25 cellular contexts compared by ENCODE assay signal in genomic region chr2:168694876-168695275, GRCh38.
A peak's percentile ranks its signal among the peaks of the same experiment; 100 is the strongest.
DNase-seq lines count a peak whose midpoint lies in the region; ATAC-seq and TF ChIP-seq lines count a peak whose summit lies in the region.
"Had no signal": no experiment of that assay in that cellular context is flagged by ENCODE, and none has a peak within 500 bp of the region (broad histone marks: within the 10 kb centered on the region; RNA-seq: fewer than 3 reads in every experiment).

No MANE protein-coding gene starts in this region.

- ATAC-seq in left lung = peak; percentile 86
- ATAC-seq in activated CD8-positive, alpha-beta T cell treated with anti-CD3 and anti-CD28 coated beads, Interleukin-2, amount 10 ng/mL, durations not matched to agents 7 days and 5 days = no peak
- ATAC-seq: activated naive CD4-positive, alpha-beta T cell treated with anti-CD3 and anti-CD28 coated beads, Interleukin-2, amount 50 U/mL, for 72 hours; heart right ventricle had no signal

- peak; percentile 18 for DNase-seq in DMS53 treated with DMSO at 0.1 percent for 48 hours (lab: John Stamatoyannopoulos, UW; ENCODE audit: unreplicated experiment)
- DNase-seq in NCI-H187 treated with DMSO at 0.1 percent for 48 hours (lab: John Stamatoyannopoulos, UW) = peak; percentile 51
- peak; percentile 60 for DNase-seq in NCI-H69 (lab: John Stamatoyannopoulos, UW)
- DNase-seq in left lung = no peak
- no peak for DNase-seq in CD14-positive monocyte (ENCODE audit: low spot score)
- no peak for DNase-seq in activated CD8-positive, alpha-beta T cell treated with anti-CD3 and anti-CD28 coated beads, Interleukin-2, amount 10 ng/mL, durations not matched to agents 7 days and 5 days
- DNase-seq in SK-N-SH = no peak
- DNase-seq in GM10266 (ENCODE audit: extremely low spot score) = no peak
- DNase-seq: activated CD4-positive, alpha-beta T cell treated with anti-CD3 and anti-CD28 coated beads, Interleukin-2, amount 10 ng/mL, durations not matched to agents 7 days and 5 days; activated effector memory CD4-positive, alpha-beta T cell treated with Interleukin-2 at 50 U/mL for 16 hours; activated T-cell treated with anti-CD3 and anti-CD28 coated beads, Interleukin-2, amount 50 U/mL, for 1 hour; anterior cingulate cortex; CD4-positive, alpha-beta memory T cell; foreskin melanocyte; heart right ventricle; NCI-H2029; NCI-H774; nephron progenitor cell; SIG-M5; stimulated activated CD4-positive, alpha-beta T cell treated with anti-CD3 and anti-CD28 coated beads, Interleukin-15, amount 100 ng/mL, for 24 hours; stimulated activated CD4-positive, alpha-beta T cell treated with anti-CD3 and anti-CD28 coated beads, Interleukin-4, amount 100 ng/mL, for 4 hours; T1000; trophoblast cell had no signal

- no peaks in the 10 kb centered on the region for H3F3A ChIP-seq in SK-N-SH (replicated peaks; ENCODE audit: insufficient read depth)

- no peak overlapping the region for H3K4me3 Mint-ChIP-seq in CD14-positive monocyte
- H3K4me3 Mint-ChIP-seq in activated CD8-positive, alpha-beta T cell treated with anti-CD3 and anti-CD28 coated beads, Interleukin-2, amount 10 ng/mL, durations not matched to agents 7 days and 5 days = no peak overlapping the region
- H3K4me3 Mint-ChIP-seq: activated CD4-positive, alpha-beta T cell treated with anti-CD3 and anti-CD28 coated beads, Interleukin-2, amount 10 ng/mL, durations not matched to agents 7 days and 5 days; nephron progenitor cell had no signal

- POLR2A ChIA-PET in activated CD8-positive, alpha-beta T cell treated with anti-CD3 and anti-CD28 coated beads, Interleukin-2, amount 10 ng/mL, durations not matched to agents 7 days and 5 days (lab: Charles Lee) = no interaction called here
- POLR2A ChIA-PET in SK-N-SH (lab: Yijun Ruan, JAX) = no interaction called here

- H3K4me2 ChIP-seq in SK-N-SH = no peak overlapping the region

- no peak overlapping the region for H2AFZ ChIP-seq in SK-N-SH (ENCODE audit: low read depth)

- TF ChIP-seq CTCF in left lung (IDR thresholded peaks at IDR 0.05) (no peak), CD14-positive monocyte (IDR thresholded peaks at IDR 0.05) (no peak), SK-N-SH (IDR thresholded peaks at IDR 0.05) (no peak), GM10266 (IDR thresholded peaks at IDR 0.05; ENCODE audit: control insufficient read depth, insufficient read depth, low read depth, missing control alignments) (no peak)

- no peak overlapping the region for H3K27ac Mint-ChIP-seq in CD14-positive monocyte
- H3K27ac Mint-ChIP-seq in activated CD8-positive, alpha-beta T cell treated with anti-CD3 and anti-CD28 coated beads, Interleukin-2, amount 10 ng/mL, durations not matched to agents 7 days and 5 days = no peak overlapping the region
- H3K27ac Mint-ChIP-seq: activated CD4-positive, alpha-beta T cell treated with anti-CD3 and anti-CD28 coated beads, Interleukin-2, amount 10 ng/mL, durations not matched to agents 7 days and 5 days; activated naive CD4-positive, alpha-beta T cell treated with anti-CD3 and anti-CD28 coated beads, Interleukin-2, amount 50 U/mL, for 72 hours; CD4-positive, alpha-beta memory T cell; nephron progenitor cell had no signal

- intact Hi-C loops in left lung (cut with DNase I) = no loop called here
- intact Hi-C loops in CD14-positive monocyte (cut with micrococcal nuclease) = no loop called here

- H3K27ac ChIP-seq in left lung (no peak overlapping the region), SK-N-SH (ENCODE audit: low read depth in 2 of 2, low read length in 1 of 2) (no peak overlapping the region)
- H3K27ac ChIP-seq: breast epithelium, heart right ventricle had no signal

- no peaks in the 10 kb centered on the region for H3K79me2 ChIP-seq in SK-N-SH (ENCODE audit: insufficient read depth)

- CTCF ChIA-PET in activated CD8-positive, alpha-beta T cell treated with anti-CD3 and anti-CD28 coated beads, Interleukin-2, amount 10 ng/mL, durations not matched to agents 7 days and 5 days (lab: Charles Lee) = interaction anchor here (3.5 kb wide), 1 partner anchor 11 kb away, joined by 10 read pairs; no protein-coding TSS in a partner anchor
- CTCF ChIA-PET in SK-N-SH (lab: Yijun Ruan, JAX) = interaction anchor here (0.6 to 1.1 kb wide), 6 partner anchors 37 to 348 kb away, joined by 3 to 4 read pairs (median 3); no protein-coding TSS in a partner anchor

- no peaks in the 10 kb centered on the region for H3K9me3 ChIP-seq in left lung
- H3K9me3 ChIP-seq in SK-N-SH = no peaks in the 10 kb centered on the region
- H3K9me3 ChIP-seq: breast epithelium, heart right ventricle had no signal

- no peak for TF ChIP-seq EP300 in SK-N-SH (IDR thresholded peaks at IDR 0.05; ENCODE audit: borderline replicate concordance in 1 of 2, low read depth in 1 of 2, low read length in 1 of 2)

- H3K4me1 Mint-ChIP-seq in CD14-positive monocyte = no peaks in the 10 kb centered on the region
- no peaks in the 10 kb centered on the region for H3K4me1 Mint-ChIP-seq in activated CD8-positive, alpha-beta T cell treated with anti-CD3 and anti-CD28 coated beads, Interleukin-2, amount 10 ng/mL, durations not matched to agents 7 days and 5 days (ENCODE audit: low read depth)

- H3K4me3 ChIP-seq in left lung (no peak overlapping the region), SK-N-SH (ENCODE audit: low read depth in 2 of 2, low read length in 1 of 2) (no peak overlapping the region)
- H3K4me3 ChIP-seq: breast epithelium, heart right ventricle had no signal

- no peaks in the 10 kb centered on the region for H3K9me2 ChIP-seq in SK-N-SH

- 90% methylated on average over 6 of the region's 6 CpGs for WGBS in SK-N-SH (ENCODE audit: low lambda C conversion rate)

- TF ChIP-seq RAD21 in SK-N-SH (IDR thresholded peaks at IDR 0.05; ENCODE audit: low read length) = no peak

- peaks cover 53 to 62% of the 10 kb centered on the region in 2 donors for H3K36me3 Mint-ChIP-seq in CD14-positive monocyte
- H3K36me3 Mint-ChIP-seq in activated CD8-positive, alpha-beta T cell treated with anti-CD3 and anti-CD28 coated beads, Interleukin-2, amount 10 ng/mL, durations not matched to agents 7 days and 5 days (ENCODE audit: low read depth) = peaks cover 18% of the 10 kb centered on the region

- H3K36me3 ChIP-seq in left lung (peaks cover 0 to 4% of the 10 kb centered on the region in 2 donors), SK-N-SH (replicated peaks in 1 of 2; ENCODE audit: control insufficient read depth in 1 of 2, insufficient read depth in 2 of 2, low read length in 1 of 2) (peaks cover 0 to 3% of the 10 kb centered on the region in 2 experiments)
- H3K36me3 ChIP-seq: breast epithelium had no signal

- peaks cover 0 to 3% (median 0%) of the 10 kb centered on the region in 7 donors for H3K9me3 Mint-ChIP-seq in CD14-positive monocyte
- no peaks in the 10 kb centered on the region for H3K9me3 Mint-ChIP-seq in activated CD8-positive, alpha-beta T cell treated with anti-CD3 and anti-CD28 coated beads, Interleukin-2, amount 10 ng/mL, durations not matched to agents 7 days and 5 days (ENCODE audit: insufficient read depth)
- H3K9me3 Mint-ChIP-seq: activated CD4-positive, alpha-beta T cell treated with anti-CD3 and anti-CD28 coated beads, Interleukin-2, amount 10 ng/mL, durations not matched to agents 7 days and 5 days; activated naive CD4-positive, alpha-beta T cell treated with anti-CD3 and anti-CD28 coated beads, Interleukin-2, amount 50 U/mL, for 72 hours had no signal

- H3K27me3 Mint-ChIP-seq in CD14-positive monocyte (ENCODE audit: low read depth in 3 of 3) = no peaks in the 10 kb centered on the region
- no peaks in the 10 kb centered on the region for H3K27me3 Mint-ChIP-seq in activated CD8-positive, alpha-beta T cell treated with anti-CD3 and anti-CD28 coated beads, Interleukin-2, amount 10 ng/mL, durations not matched to agents 7 days and 5 days (ENCODE audit: low read depth)
- H3K27me3 Mint-ChIP-seq: activated CD4-positive, alpha-beta T cell treated with anti-CD3 and anti-CD28 coated beads, Interleukin-2, amount 10 ng/mL, durations not matched to agents 7 days and 5 days; CD4-positive, alpha-beta memory T cell had no signal

- no peaks in the 10 kb centered on the region for H3K4me1 ChIP-seq in left lung
- peaks cover 0 to 14% of the 10 kb centered on the region in 2 experiments; a peak in 2 of 4 replicates for H3K4me1 ChIP-seq in SK-N-SH (ENCODE audit: control insufficient read depth in 1 of 2, insufficient read depth in 2 of 2, low read depth in 1 of 2, low read length in 1 of 2)
- H3K4me1 ChIP-seq: breast epithelium had no signal

- no peak overlapping the region for H3K9ac ChIP-seq in SK-N-SH

- H3K27me3 ChIP-seq in left lung = no peaks in the 10 kb centered on the region
- no peaks in the 10 kb centered on the region for H3K27me3 ChIP-seq in SK-N-SH (ENCODE audit: insufficient read depth)
- H3K27me3 ChIP-seq: breast epithelium, heart right ventricle had no signal

- no peaks in the 10 kb centered on the region for H4K20me1 ChIP-seq in SK-N-SH (ENCODE audit: insufficient read depth)

TF ChIP-seq in SK-N-SH, 30 proteins besides CTCF, POLR2A, EP300 and RAD21:
- TF ChIP-seq TEAD4 (IDR thresholded peaks at IDR 0.05; ENCODE audit: borderline replicate concordance, insufficient read depth) = no peak
- no peak for TF ChIP-seq FOXM1 (IDR thresholded peaks at IDR 0.05; ENCODE audit: low read depth)
- TF ChIP-seq MAX (IDR thresholded peaks at IDR 0.05; ENCODE audit: low read depth) = no peak
- TF ChIP-seq FOXJ3 (CRISPR knock-in tag; IDR thresholded peaks at IDR 0.05) = no peak
- TF ChIP-seq USF1 (IDR thresholded peaks at IDR 0.05; ENCODE audit: borderline replicate concordance, low read depth) = no peak
- TF ChIP-seq MEF2A (IDR thresholded peaks at IDR 0.05; ENCODE audit: borderline replicate concordance, low read depth) = no peak
- TF ChIP-seq, protein P1, sequence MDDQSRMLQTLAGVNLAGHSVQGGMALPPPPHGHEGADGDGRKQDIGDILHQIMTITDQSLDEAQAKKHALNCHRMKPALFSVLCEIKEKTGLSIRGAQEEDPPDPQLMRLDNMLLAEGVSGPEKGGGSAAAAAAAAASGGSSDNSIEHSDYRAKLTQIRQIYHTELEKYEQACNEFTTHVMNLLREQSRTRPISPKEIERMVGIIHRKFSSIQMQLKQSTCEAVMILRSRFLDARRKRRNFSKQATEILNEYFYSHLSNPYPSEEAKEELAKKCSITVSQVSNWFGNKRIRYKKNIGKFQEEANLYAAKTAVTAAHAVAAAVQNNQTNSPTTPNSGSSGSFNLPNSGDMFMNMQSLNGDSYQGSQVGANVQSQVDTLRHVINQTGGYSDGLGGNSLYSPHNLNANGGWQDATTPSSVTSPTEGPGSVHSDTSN (IDR thresholded peaks at IDR 0.05) = no peak

Comparison
In these comparisons a context has a peak if more than half of its experiments do, and no peak if none do; other contexts are left out.
1. DNase-seq: peak in DMS53 treated with DMSO at 0.1 percent for 48 hours (single experiment), NCI-H187 treated with DMSO at 0.1 percent for 48 hours (single experiment) and NCI-H69 (single experiment); none in left lung (0 of 2), CD14-positive monocyte (single experiment), activated CD8-positive, alpha-beta T cell treated with anti-CD3 and anti-CD28 coated beads, Interleukin-2, amount 10 ng/mL, durations not matched to agents 7 days and 5 days (single experiment), SK-N-SH (single experiment) and GM10266 (single experiment).